ENCODE assay signal across 14 cellular contexts in the genomic region with DNA sequence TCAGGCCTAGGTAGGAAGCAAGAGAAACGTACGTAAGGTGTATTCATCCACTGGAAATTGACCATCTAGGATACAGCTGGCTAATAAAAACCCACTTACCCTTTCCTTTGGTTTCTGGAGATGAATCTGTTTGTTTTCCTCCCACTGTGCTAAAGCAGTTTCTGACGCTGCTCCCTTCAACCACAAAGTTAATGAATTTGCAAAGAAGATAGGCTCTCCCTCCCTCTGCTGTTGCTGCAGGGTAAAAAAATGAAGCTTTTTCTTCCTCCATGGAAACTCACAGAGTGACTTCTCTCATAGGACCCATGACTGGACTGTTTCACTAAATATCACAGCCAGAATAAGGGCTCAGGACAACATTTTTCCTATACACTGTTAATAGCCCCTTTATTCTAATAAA.
"Had no signal": no experiment of that assay in that cellular context is flagged by ENCODE, and none has a peak within 500 bp of the region (broad histone marks: within the 10 kb centered on the region; RNA-seq: fewer than 3 reads in every experiment).

No MANE protein-coding gene starts in this region.

- H3K9me3 ChIP-seq: tibial artery had no signal

- H3K4me1 ChIP-seq: foreskin keratinocyte, right lobe of liver, tibial artery had no signal

- ATAC-seq: activated naive CD4-positive, alpha-beta T cell treated with anti-CD3 and anti-CD28 coated beads, Interleukin-2, amount 50 U/mL, for 72 hours; foreskin keratinocyte; left lobe of liver; natural killer cell treated with Interleukin-12 subunit alpha and Interleukin-12 subunit beta and Interleukin-15 and Interleukin-18, amount 100 ng/mL, for 72 hours; right lobe of liver; stimulated activated memory B cell treated with anti-CD40 and anti-IgM and Interleukin-4, amounts not matched to agents 10 μg/mL and 1 μg/mL and 100 μg/mL, for 72 hours had no signal

- H3K36me3 ChIP-seq: cardiac muscle cell, right lobe of liver, tibial artery had no signal

- H3K4me3 ChIP-seq: cardiac muscle cell, right lobe of liver, tibial artery had no signal

- FAIRE-seq: endothelial cell of umbilical vein had no signal

- DNase-seq: activated CD4-positive, alpha-beta T cell treated with anti-CD3 and anti-CD28 coated beads, Interleukin-2, amount 50 U/mL, for 1 hour; activated CD4-positive, CD25-positive, alpha-beta regulatory T cell; activated effector memory CD4-positive, alpha-beta T cell treated with Interleukin-2 at 50 U/mL for 16 hours; foreskin keratinocyte; nucleus accumbens; right lobe of liver; T-helper 2 cell; tibial artery had no signal

- H3K27me3 ChIP-seq: cardiac muscle cell, foreskin keratinocyte, right lobe of liver, tibial artery had no signal

- H3K27ac ChIP-seq: cardiac muscle cell, foreskin keratinocyte, right lobe of liver, tibial artery had no signal
